ENCODE assay signal across 8 cellular contexts in the genomic region with DNA sequence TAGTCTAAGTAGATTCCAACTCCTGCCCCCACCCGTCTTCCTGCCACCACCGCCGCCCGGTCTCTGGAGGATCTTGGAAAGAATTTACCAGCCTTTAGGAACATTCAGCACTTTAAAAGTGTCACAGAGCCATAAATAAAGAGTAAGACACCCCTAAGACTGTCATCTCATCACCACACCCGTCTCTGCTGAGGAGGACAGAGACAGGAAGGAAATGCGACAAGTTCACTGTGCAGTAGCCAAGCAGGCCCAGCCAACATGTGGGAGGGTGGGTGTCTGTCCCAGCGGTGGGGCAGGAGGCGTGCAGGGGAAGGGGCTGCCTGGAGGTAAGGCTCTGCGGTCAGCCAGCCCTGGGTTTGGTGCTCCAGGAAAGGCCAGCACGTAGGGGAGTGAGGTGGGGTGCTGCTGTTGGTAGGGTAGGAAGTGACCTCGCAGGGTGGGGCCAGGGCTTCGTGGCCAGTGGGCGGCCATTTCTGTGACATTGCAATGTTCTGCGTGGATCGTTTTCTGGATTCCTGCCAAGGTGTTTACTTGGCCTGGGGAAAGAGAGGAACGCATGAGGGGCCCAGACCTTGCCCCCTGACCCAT.
DNase-seq lines count a peak whose midpoint lies in the region; ATAC-seq lines count a peak whose summit lies in the region.

No MANE protein-coding gene starts in this region.

- no peaks in the 10 kb centered on the region for H3K27me3 ChIP-seq in mucosa of rectum (ENCODE audit: control insufficient read depth in 2 of 2, insufficient read depth in 2 of 2, low read length in 2 of 2)

- ATAC-seq in HG03039 (IDR thresholded peaks at IDR 0.05; ENCODE audit: unreplicated experiment) = no peak

- peak overlapping the region; percentile 46 to 49 for H3K27ac ChIP-seq in mucosa of rectum (ENCODE audit: low read depth in 2 of 2, low read length in 2 of 2)

- peak; percentile 27 for DNase-seq in stimulated activated CD4-positive, alpha-beta T cell treated with anti-CD3 and anti-CD28 coated beads, Interleukin-1b, Interleukin-23, amount 100 ng/mL, for 48 hours
- no peak for DNase-seq in stimulated activated CD4-positive, alpha-beta T cell treated with anti-CD3 and anti-CD28 coated beads, Interleukin-4, amount 100 ng/mL, for 24 hours
- peak; percentile 28 for DNase-seq in activated effector memory CD4-positive, alpha-beta T cell treated with Interleukin-2 at 50 U/mL for 16 hours
- no peak for DNase-seq in DMS53 (lab: John Stamatoyannopoulos, UW)
- no peak for DNase-seq in 8988T
- no peak for DNase-seq in stimulated activated CD4-positive, alpha-beta T cell treated with anti-CD3 and anti-CD28 coated beads, Interleukin-2, amount 100 ng/mL, for 48 hours

- peaks cover 6 to 16% of the 10 kb centered on the region in 2 donors for H3K4me1 ChIP-seq in mucosa of rectum (ENCODE audit: control insufficient read depth in 2 of 2, insufficient read depth in 2 of 2, low read length in 2 of 2)

- H3K9ac ChIP-seq in mucosa of rectum (ENCODE audit: low read depth in 1 of 2, low read length in 2 of 2) = no peak overlapping the region

- H3K9me3 ChIP-seq in mucosa of rectum (ENCODE audit: control insufficient read depth in 2 of 2, low read length in 2 of 2) = no peaks in the 10 kb centered on the region

- H3K4me3 ChIP-seq in mucosa of rectum (ENCODE audit: low read length in 2 of 2) = no peak overlapping the region

- H3K36me3 ChIP-seq in mucosa of rectum (ENCODE audit: control insufficient read depth in 2 of 2, insufficient read depth in 2 of 2, low read length in 2 of 2) = no peaks in the 10 kb centered on the region

Comparison
In these comparisons a context has a peak if more than half of its experiments do, and no peak if none do; other contexts are left out.
1. DNase-seq: peak in stimulated activated CD4-positive, alpha-beta T cell treated with anti-CD3 and anti-CD28 coated beads, Interleukin-1b, Interleukin-23, amount 100 ng/mL, for 48 hours (single experiment) and activated effector memory CD4-positive, alpha-beta T cell treated with Interleukin-2 at 50 U/mL for 16 hours (single experiment); none in stimulated activated CD4-positive, alpha-beta T cell treated with anti-CD3 and anti-CD28 coated beads, Interleukin-4, amount 100 ng/mL, for 24 hours (single experiment), DMS53 (single experiment), 8988T (single experiment) and stimulated activated CD4-positive, alpha-beta T cell treated with anti-CD3 and anti-CD28 coated beads, Interleukin-2, amount 100 ng/mL, for 48 hours (0 of 2).